In genomic region chr22:22933100-22933806, GRCh38 we compare ENCODE assay signal across 1 cellular context.
TF ChIP-seq lines count a peak whose summit lies in the region.

No MANE protein-coding gene starts in this region.

TF ChIP-seq in GM12878, 131 proteins besides CTCF, POLR2A, EP300 and RAD21:
- 0 out of 2 replicates have a peak, but pooled peaks have one; percentile 25 for TF ChIP-seq TCF3 (IDR thresholded peaks at IDR 0.05; ENCODE audit: borderline replicate concordance, insufficient read depth, low read depth, low read length)
- TF ChIP-seq KLF5 (IDR thresholded peaks at IDR 0.05; ENCODE audit: partially characterized antibody) = no peak
